In genomic region chr19:12346896-12347295, GRCh38 we compare ENCODE assay signal across 16 cellular contexts. TPM values are rescaled to one million over a fixed set of nuclear protein-coding genes. Genes with fewer than 3 reads are reported as not detected.
DNase-seq lines count a peak whose midpoint lies in the region; ATAC-seq, FAIRE-seq and TF ChIP-seq lines count a peak whose summit lies in the region.
"Had no signal": no experiment of that assay in that cellular context is flagged by ENCODE, and none has a peak within 500 bp of the region (broad histone marks: within the 10 kb centered on the region; RNA-seq: fewer than 3 reads in every experiment).

No MANE protein-coding gene starts in this region.

- peak; percentile 12 for DNase-seq in NCI-H82 (lab: John Stamatoyannopoulos, UW)
- DNase-seq in NCI-H82 treated with DMSO at 0.1 percent for 48 hours (lab: John Stamatoyannopoulos, UW; ENCODE audit: unreplicated experiment) = no peak
- peak; percentile 62 for DNase-seq in RKO (ENCODE audit: low spot score)
- DNase-seq in kidney = no peak
- no peak for DNase-seq in dedifferentiated amniotic fluid mesenchymal stem cell (ENCODE audit: extremely low spot score)
- DNase-seq: activated CD8-positive, alpha-beta memory T cell treated with anti-CD3 and anti-CD28 coated beads, Interleukin-2, amount 10 ng/mL, durations not matched to agents 7 days and 5 days; amniotic stem cell; cortex of kidney; NCI-H2081 treated with DMSO at 0.1 percent for 48 hours; posterior cingulate gyrus; stimulated activated CD8-positive, alpha-beta memory T cell treated with anti-CD3 and anti-CD28 coated beads, Interleukin-4, amount 100 ng/mL, for 48 hours; T-helper 1 cell had no signal

- no peaks in the 10 kb centered on the region for H3F3A ChIP-seq in DOHH2 (ENCODE audit: control insufficient read depth, insufficient read depth)

- H3K27ac ChIP-seq in DOHH2 (ENCODE audit: low read depth, low read length) = no peak overlapping the region
- no peak overlapping the region for H3K27ac ChIP-seq in kidney (ENCODE audit: low read depth in 2 of 2, low read length in 2 of 2)

- H3K4me1 ChIP-seq in DOHH2 (ENCODE audit: control insufficient read depth, low read length) (no peaks in the 10 kb centered on the region), kidney (ENCODE audit: control insufficient read depth in 1 of 2, insufficient read depth in 1 of 2, low read depth in 1 of 2, low read length in 2 of 2) (no peaks in the 10 kb centered on the region)

- no peaks in the 10 kb centered on the region for H3K9me2 ChIP-seq in DOHH2 (replicated peaks; ENCODE audit: control insufficient read depth, low read length)

- TF ChIP-seq CTCF in DOHH2 (IDR thresholded peaks at IDR 0.05; ENCODE audit: low read depth, low read length, poor library complexity, severe bottlenecking) = peak; percentile 33
- TF ChIP-seq CTCF in kidney (IDR thresholded peaks at IDR 0.05; ENCODE audit: borderline replicate concordance, extremely low read depth, insufficient read depth) = peak; percentile 8

- H3K9me3 ChIP-seq in DOHH2 (ENCODE audit: control insufficient read depth, insufficient read depth, low read length) = peaks cover 34% of the 10 kb centered on the region
- peaks cover 18 to 33% of the 10 kb centered on the region in 2 donors for H3K9me3 ChIP-seq in kidney (ENCODE audit: control insufficient read depth in 1 of 2, low read length in 2 of 2)

- H3K79me2 ChIP-seq in DOHH2 (ENCODE audit: control insufficient read depth, low read length) = no peaks in the 10 kb centered on the region

- H3K4me3 ChIP-seq in DOHH2 (ENCODE audit: low read length) (no peak overlapping the region), kidney (ENCODE audit: low read length in 2 of 2) (no peak overlapping the region)
- H3K4me3 ChIP-seq: K562 had no signal

- H3K27me3 ChIP-seq in DOHH2 (ENCODE audit: control insufficient read depth, low read length) = no peaks in the 10 kb centered on the region

- H3K4me2 ChIP-seq in DOHH2 (ENCODE audit: low read length) = no peak overlapping the region

- no peak for FAIRE-seq in kidney (lab: Jason Lieb, UNC)
- FAIRE-seq: K562 had no signal

- H3K9ac ChIP-seq in kidney (ENCODE audit: low read length in 2 of 2) = no peak overlapping the region

- peaks cover 16% of the 10 kb centered on the region for H3K36me3 ChIP-seq in DOHH2 (ENCODE audit: control insufficient read depth, low read length)
- H3K36me3 ChIP-seq in kidney (ENCODE audit: control insufficient read depth in 1 of 2, insufficient read depth in 2 of 2, low read length in 2 of 2) = peaks cover 15 to 25% of the 10 kb centered on the region in 2 donors

- no peak for ATAC-seq in HG03521 (IDR thresholded peaks at IDR 0.05; ENCODE audit: unreplicated experiment)
- ATAC-seq in GM21576 (IDR thresholded peaks at IDR 0.05; ENCODE audit: unreplicated experiment) = no peak
- ATAC-seq: activated CD8-positive, alpha-beta memory T cell treated with anti-CD3 and anti-CD28 coated beads, Interleukin-2, amount 10 ng/mL, durations not matched to agents 7 days and 5 days; K562 had no signal

- H4K20me1 ChIP-seq in DOHH2 (ENCODE audit: control insufficient read depth, insufficient read depth, low read depth, low read length) = no peaks in the 10 kb centered on the region

- intact Hi-C loops in kidney (cut with DNase I) = no loop called here

RNA-seq across cellular contexts. Expression of gene ZNF563, which starts 13.5 kb away (rescaled TPM):
- 6.8 TPM for total RNA-seq in kidney
- polyA plus RNA-seq in kidney (ENCODE audit: insufficient read depth, low read depth, low replicate concordance) = 4.6 TPM

RNA-seq across cellular contexts. Expression of gene ZNF442, which starts 18.6 kb away (rescaled TPM):
- 9.1 TPM for total RNA-seq in kidney
- 2.1 TPM for polyA plus RNA-seq in kidney (ENCODE audit: insufficient read depth, low read depth, low replicate concordance)

RNA-seq across cellular contexts. Expression of gene ZNF44, which starts 52.2 kb away (rescaled TPM):
- total RNA-seq in kidney = 35.5 TPM
- 27.1 TPM for polyA plus RNA-seq in kidney (ENCODE audit: insufficient read depth, low read depth, low replicate concordance)

RNA-seq across cellular contexts. Expression of gene ZNF799, which starts 54.2 kb away (rescaled TPM):
- total RNA-seq in kidney = 7.8 TPM
- 4.3 TPM for polyA plus RNA-seq in kidney (ENCODE audit: insufficient read depth, low read depth, low replicate concordance)

Comparison
In these comparisons a context has a peak if more than half of its experiments do, and no peak if none do; other contexts are left out.
1. DNase-seq: peak in NCI-H82 (single experiment) and RKO (single experiment); none in NCI-H82 treated with DMSO at 0.1 percent for 48 hours (single experiment), kidney (single experiment) and dedifferentiated amniotic fluid mesenchymal stem cell (single experiment).